ENCODE assay signal across 14 cellular contexts in the genomic region with DNA sequence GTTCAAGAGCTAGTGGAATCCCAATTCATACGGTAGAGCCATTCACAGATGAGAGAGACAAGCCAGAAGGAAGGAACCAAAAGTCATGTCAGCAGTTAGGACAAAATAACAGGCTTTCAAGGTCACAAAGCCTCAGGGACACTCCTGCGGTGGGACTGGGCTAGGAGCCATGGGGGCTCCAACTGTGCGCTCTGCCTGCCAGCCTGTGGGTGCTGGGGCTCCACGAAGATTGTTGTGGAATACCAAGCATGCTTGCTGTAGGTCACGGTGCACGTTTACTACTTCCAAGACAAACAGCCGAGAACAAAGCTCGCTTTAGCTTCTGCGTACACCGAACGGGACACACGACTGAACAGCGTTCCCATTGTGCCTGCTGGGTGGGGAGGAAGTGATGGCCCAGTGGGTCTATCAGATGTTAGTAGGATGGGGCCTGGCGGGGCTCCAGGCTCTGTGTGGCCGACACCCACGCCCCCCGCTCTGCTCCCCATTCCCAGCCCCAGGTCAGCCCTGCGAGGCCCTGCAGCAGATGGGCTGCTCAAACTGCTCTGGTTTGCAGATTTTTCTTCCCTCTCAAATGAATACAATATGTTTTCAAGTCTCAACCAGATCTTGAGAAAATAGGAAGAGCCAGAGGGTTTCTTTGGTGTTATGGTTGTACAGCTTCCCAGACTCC.
DNase-seq lines count a peak whose midpoint lies in the region; ATAC-seq and TF ChIP-seq lines count a peak whose summit lies in the region.
"Had no signal": no experiment of that assay in that cellular context is flagged by ENCODE, and none has a peak within 500 bp of the region (broad histone marks: within the 10 kb centered on the region; RNA-seq: fewer than 3 reads in every experiment).

No MANE protein-coding gene starts in this region.

- H3K36me3 Mint-ChIP-seq in osteocyte (ENCODE audit: unreplicated experiment): peaks cover 43% of the 10 kb centered on the region

- peaks cover 46% of the 10 kb centered on the region for H3K4me1 Mint-ChIP-seq in osteocyte (ENCODE audit: unreplicated experiment)
- H3K4me1 Mint-ChIP-seq: activated B cell treated with CpG ODN at 0.5 μM for 24 hours had no signal

- H3K36me3 ChIP-seq in breast epithelium: no peaks in the 10 kb centered on the region
- peaks cover 67% of the 10 kb centered on the region for H3K36me3 ChIP-seq in mammary epithelial cell (ENCODE audit: insufficient read depth, low read length)
- peaks cover 0 to 56% of the 10 kb centered on the region in 2 donors for H3K36me3 ChIP-seq in vagina
- H3K36me3 ChIP-seq: neural progenitor cell had no signal

- dilution Hi-C loops in mammary epithelial cell (cut with HindIII; ENCODE audit: low sequenced_read_pairs): no loop called here

- H3K27me3 ChIP-seq in breast epithelium (no peaks in the 10 kb centered on the region), mammary epithelial cell (ENCODE audit: insufficient read depth, low read length) (no peaks in the 10 kb centered on the region), vagina (no peaks in the 10 kb centered on the region)
- H3K27me3 ChIP-seq: neural progenitor cell had no signal

- H3K9me3 ChIP-seq in breast epithelium (no peaks in the 10 kb centered on the region), mammary epithelial cell (replicated peaks; ENCODE audit: insufficient read depth, low read length) (no peaks in the 10 kb centered on the region), vagina (no peaks in the 10 kb centered on the region)

- no peak for ATAC-seq in HG02623 (IDR thresholded peaks at IDR 0.05; ENCODE audit: unreplicated experiment)
- no peak for ATAC-seq in HG02852 (IDR thresholded peaks at IDR 0.05; ENCODE audit: unreplicated experiment)
- no peak for ATAC-seq in HG02870 (IDR thresholded peaks at IDR 0.05; ENCODE audit: unreplicated experiment)

- 43% methylated on average over 15 of the region's 18 CpGs for WGBS in mammary epithelial cell (ENCODE audit: low coverage, missing lambda C conversion rate)

- no peak overlapping the region for H3K4me3 Mint-ChIP-seq in osteocyte (ENCODE audit: unreplicated experiment)
- H3K4me3 Mint-ChIP-seq: activated B cell treated with CpG ODN at 0.5 μM for 24 hours; dendritic cell treated with granulocyte-macrophage colony-stimulating factor and Interleukin-4, amounts not matched to agents 40 ng/mL and 50 ng/mL, for 4 days; neural progenitor cell had no signal

- no peak overlapping the region for H2AFZ ChIP-seq in mammary epithelial cell (ENCODE audit: low read depth, low read length)
- H2AFZ ChIP-seq: neural progenitor cell, PC-9 had no signal

- H3K27ac Mint-ChIP-seq in osteocyte (ENCODE audit: unreplicated experiment): peak overlapping the region; percentile 87
- H3K27ac Mint-ChIP-seq: activated B cell treated with CpG ODN at 0.5 μM for 24 hours; dendritic cell treated with granulocyte-macrophage colony-stimulating factor and Interleukin-4, amounts not matched to agents 40 ng/mL and 50 ng/mL, for 4 days; neural progenitor cell had no signal

- peaks cover 48% of the 10 kb centered on the region for H3K79me2 ChIP-seq in mammary epithelial cell (ENCODE audit: insufficient read depth, low read length)

- CTCF ChIA-PET in mammary epithelial cell (lab: Charles Lee; ENCODE audit: low non-redundant PET): no interaction called here

- H3K4me3 ChIP-seq in breast epithelium (peak overlapping the region in 1 of 3 donors; percentile 46), mammary epithelial cell (replicated peaks in 1 of 3; ENCODE audit: insufficient read depth in 1 of 3, low read depth in 2 of 3, low read length in 3 of 3) (no peak overlapping the region), vagina (no peak overlapping the region)
- H3K4me3 ChIP-seq: neural progenitor cell, PC-9 had no signal

- H3K9ac ChIP-seq in mammary epithelial cell (ENCODE audit: insufficient read depth, low read length): no peak overlapping the region
- H3K9ac ChIP-seq: neural progenitor cell had no signal

- TF ChIP-seq POLR2A in breast epithelium (IDR thresholded peaks at IDR 0.05) (no peak), vagina (IDR thresholded peaks at IDR 0.05) (no peak)

- H3K9me3 Mint-ChIP-seq in osteocyte (ENCODE audit: unreplicated experiment): no peaks in the 10 kb centered on the region
- H3K9me3 Mint-ChIP-seq: activated B cell treated with CpG ODN at 0.5 μM for 24 hours; dendritic cell treated with granulocyte-macrophage colony-stimulating factor and Interleukin-4, amounts not matched to agents 40 ng/mL and 50 ng/mL, for 4 days; neural progenitor cell had no signal

- intact Hi-C loops in breast epithelium (cut with DNase I; ENCODE audit: low total_unique reads) (no loop called here), mammary epithelial cell (cut with micrococcal nuclease) (no loop called here), vagina (cut with DNase I) (no loop called here)

- H3K4me2 ChIP-seq in mammary epithelial cell (ENCODE audit: insufficient read depth, low read depth, low read length): no peak overlapping the region
- H3K4me2 ChIP-seq: neural progenitor cell, PC-9 had no signal

- H4K20me1 ChIP-seq in mammary epithelial cell (ENCODE audit: insufficient read depth, low read length): peaks cover 2% of the 10 kb centered on the region

- no TSS peak for BruUV-seq in mammary epithelial cell (replicated peaks; lab: Mats Ljungman, UMichigan)

- DNase-seq in breast epithelium (ENCODE audit: low spot score in 2 of 2) (peak in 1 of 2 donors; percentile 80), mammary epithelial cell (no peak), foreskin melanocyte (peak; percentile 61), osteocyte (ENCODE audit: extremely low spot score, unreplicated experiment) (peak; percentile 90), vagina (ENCODE audit: extremely low spot score in 2 of 2) (peak in 1 of 2 donors; percentile 74)
- DNase-seq: ACHN, activated B cell treated with CpG ODN at 0.5 μM for 24 hours, NCI-H2029 treated with DMSO at 0.1 percent for 48 hours, PC-9 had no signal

- no peaks in the 10 kb centered on the region for H3K27me3 Mint-ChIP-seq in osteocyte (ENCODE audit: unreplicated experiment)
- H3K27me3 Mint-ChIP-seq: dendritic cell treated with granulocyte-macrophage colony-stimulating factor and Interleukin-4, amounts not matched to agents 40 ng/mL and 50 ng/mL, for 4 days had no signal

- H3K4me1 ChIP-seq in breast epithelium: peaks cover 6 to 21% of the 10 kb centered on the region in 2 donors
- peaks cover under 1% of the 10 kb centered on the region for H3K4me1 ChIP-seq in mammary epithelial cell (ENCODE audit: insufficient read depth, low read length)
- H3K4me1 ChIP-seq in vagina: peaks cover 19% of the 10 kb centered on the region
- H3K4me1 ChIP-seq: neural progenitor cell had no signal

- TF ChIP-seq CTCF in breast epithelium (IDR thresholded peaks at IDR 0.05) (no peak), mammary epithelial cell (conservative IDR thresholded peaks at IDR 0.05 in 1 of 2, IDR thresholded peaks at IDR 0.05 in 1 of 2; ENCODE audit: extremely low read depth in 1 of 2, insufficient read depth in 1 of 2, low read depth in 1 of 2, low read length in 2 of 2) (no peak), osteocyte (IDR thresholded peaks at IDR 0.05) (no peak), vagina (IDR thresholded peaks at IDR 0.05) (no peak)

- in situ Hi-C loops in mammary epithelial cell (cut with MboI; ENCODE audit: low sequenced_read_pairs in 2 of 2): no loop called here

- H3K27ac ChIP-seq in breast epithelium: peak overlapping the region; percentile 82 to 89
- no peak overlapping the region for H3K27ac ChIP-seq in mammary epithelial cell (ENCODE audit: insufficient read depth, low read depth, low read length)
- H3K27ac ChIP-seq in vagina: peak overlapping the region; percentile 79
- H3K27ac ChIP-seq: neural progenitor cell, PC-9 had no signal
